ENCODE assay signal across 1 cellular context in genomic region chr11:74710291-74710938, GRCh38.
TF ChIP-seq lines count a peak whose summit lies in the region.

No MANE protein-coding gene starts in this region.

TF ChIP-seq in K562, 482 proteins besides CTCF, POLR2A, EP300 and RAD21:
- TF ChIP-seq MAFG (tag; conservative IDR thresholded peaks at IDR 0.05) (peak; percentile 93), TBP (optimal IDR thresholded peaks at IDR 0.05; ENCODE audit: low read depth, low read length) (peak; percentile 80), DPF2 (IDR thresholded peaks at IDR 0.05) (0 out of 2 replicates have a peak, but pooled peaks have one; percentile 60), SOX6 (IDR thresholded peaks at IDR 0.05) (peak; percentile 77), MAFK (IDR thresholded peaks at IDR 0.05; ENCODE audit: low read length) (peak; percentile 89), ZNF316 (IDR thresholded peaks at IDR 0.05) (peak; percentile 98), CAMTA2 (CRISPR knock-in tag; conservative IDR thresholded peaks at IDR 0.05) (no peak), SMARCA4 (IDR thresholded peaks at IDR 0.05) (peak; percentile 47; the same call in 1 of the 2 replicates), RCOR1 (IDR thresholded peaks at IDR 0.05; ENCODE audit: borderline replicate concordance in 1 of 2, low read depth in 2 of 2, low read length in 2 of 2) (peak in 1 of 2 experiments; percentile 32; a peak in 1 of 4 replicates), CBFA2T3 (IDR thresholded peaks at IDR 0.05) (peak; percentile 46), C11orf30 (IDR thresholded peaks at IDR 0.05; ENCODE audit: low read depth) (peak; percentile 97), UBTF (IDR thresholded peaks at IDR 0.05; ENCODE audit: borderline replicate concordance in 1 of 2, low read depth in 2 of 2, low read length in 2 of 2) (peak in 1 of 2 experiments; percentile 61; a peak in 1 of 4 replicates), NFE2 (IDR thresholded peaks at IDR 0.05; ENCODE audit: low read depth) (peak; percentile 87), MAFF (IDR thresholded peaks at IDR 0.05; ENCODE audit: low read length) (peak; percentile 90), ZNF408 (CRISPR knock-in tag; IDR thresholded peaks at IDR 0.05; ENCODE audit: low read depth) (no peak), ATF3 (IDR thresholded peaks at IDR 0.05) (peak; percentile 17; the same call in 1 of the 2 replicates), ATF3 (CRISPR knock-in tag; conservative IDR thresholded peaks at IDR 0.05) (no peak), MYBL2 (IDR thresholded peaks at IDR 0.05; ENCODE audit: low read depth) (no peak), MYBL2 (CRISPR knock-in tag; IDR thresholded peaks at IDR 0.05; ENCODE audit: borderline replicate concordance) (no peak), FOSL1 (tag; conservative IDR thresholded peaks at IDR 0.05) (peak; percentile 37; the same call in 1 of the 2 replicates), ARID1B (IDR thresholded peaks at IDR 0.05) (peak; percentile 44; the same call in 1 of the 2 replicates), JUND (IDR thresholded peaks at IDR 0.05; ENCODE audit: borderline replicate concordance, low read depth, low read length) (peak; percentile 69), JUND (tag; IDR thresholded peaks at IDR 0.05; ENCODE audit: borderline replicate concordance, low read depth, low read length) (no peak; the same call in 2 of the 3 replicates), CREB1 (IDR thresholded peaks at IDR 0.05) (no peak), CREB1 (CRISPR knock-in tag; IDR thresholded peaks at IDR 0.05) (no peak), ZNF232 (CRISPR knock-in tag; IDR thresholded peaks at IDR 0.05) (0 out of 2 replicates have a peak, but pooled peaks have one; percentile 19)
- TF ChIP-seq, protein P1, sequence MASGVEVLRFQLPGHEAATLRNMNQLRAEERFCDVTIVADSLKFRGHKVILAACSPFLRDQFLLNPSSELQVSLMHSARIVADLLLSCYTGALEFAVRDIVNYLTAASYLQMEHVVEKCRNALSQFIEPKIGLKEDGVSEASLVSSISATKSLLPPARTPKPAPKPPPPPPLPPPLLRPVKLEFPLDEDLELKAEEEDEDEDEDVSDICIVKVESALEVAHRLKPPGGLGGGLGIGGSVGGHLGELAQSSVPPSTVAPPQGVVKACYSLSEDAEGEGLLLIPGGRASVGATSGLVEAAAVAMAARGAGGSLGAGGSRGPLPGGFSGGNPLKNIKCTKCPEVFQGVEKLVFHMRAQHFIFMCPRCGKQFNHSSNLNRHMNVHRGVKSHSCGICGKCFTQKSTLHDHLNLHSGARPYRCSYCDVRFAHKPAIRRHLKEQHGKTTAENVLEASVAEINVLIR (CRISPR knock-in tag; IDR thresholded peaks at IDR 0.05), result no peak
TF ChIP-seq in K562: peak in this region for 18.
